14 cellular contexts compared by ENCODE assay signal in genomic region chr1:53324321-53324720, GRCh38. TPM values are rescaled to one million over a fixed set of nuclear protein-coding genes. Genes with fewer than 3 reads are reported as not detected.
DNase-seq lines count a peak whose midpoint lies in the region; ATAC-seq and TF ChIP-seq lines count a peak whose summit lies in the region.
"Had no signal": no experiment of that assay in that cellular context is flagged by ENCODE, and none has a peak within 500 bp of the region (broad histone marks: within the 10 kb centered on the region; RNA-seq: fewer than 3 reads in every experiment).

No MANE protein-coding gene starts in this region.

- TF ChIP-seq CTCF in PC-9 (conservative IDR thresholded peaks at IDR 0.05) (no peak), brain (conservative IDR thresholded peaks at IDR 0.05) (no peak), spleen (IDR thresholded peaks at IDR 0.05 in 8 of 11, conservative IDR thresholded peaks at IDR 0.05 in 3 of 11) (no peak), coronary artery (IDR thresholded peaks at IDR 0.05) (no peak)

- no peaks in the 10 kb centered on the region for H3K9me3 ChIP-seq in PC-9 (ENCODE audit: insufficient read depth, low read depth)
- no peaks in the 10 kb centered on the region for H3K9me3 ChIP-seq in spleen
- H3K9me3 ChIP-seq: SJCRH30 had no signal

- H3K27ac ChIP-seq in PC-9: no peak overlapping the region
- H3K27ac ChIP-seq in spleen: no peak overlapping the region
- no peak overlapping the region for H3K27ac ChIP-seq in coronary artery
- H3K27ac ChIP-seq: SJCRH30 had no signal

- H3K4me3 ChIP-seq in PC-9 (no peak overlapping the region), spleen (no peak overlapping the region), coronary artery (no peak overlapping the region)
- H3K4me3 ChIP-seq: SJCRH30 had no signal

- H3K27me3 ChIP-seq in PC-9 (ENCODE audit: insufficient read depth, low read depth) (no peaks in the 10 kb centered on the region), spleen (replicated peaks in 1 of 7) (no peaks in the 10 kb centered on the region)
- H3K27me3 ChIP-seq: SJCRH30 had no signal

- H3K4me1 ChIP-seq in PC-9 (replicated peaks; ENCODE audit: insufficient read depth) (peaks cover 17% of the 10 kb centered on the region), spleen (peaks cover 11 to 42% (median 32%) of the 10 kb centered on the region in 6 donors)
- H3K4me1 ChIP-seq: SJCRH30 had no signal

- H3K36me3 Mint-ChIP-seq in activated CD4-positive, alpha-beta T cell treated with anti-CD3 and anti-CD28 coated beads, Interleukin-2, amount 10 ng/mL, durations not matched to agents 24 days and 14 days (ENCODE audit: low read depth): peaks cover 44% of the 10 kb centered on the region
- H3K36me3 Mint-ChIP-seq in brain: peaks cover 25% of the 10 kb centered on the region
- H3K36me3 Mint-ChIP-seq: IgD-negative memory B cell had no signal

- WGBS in spleen, 5 donors: 95 to 98% (median 96%) methylated on average over 10 of the region's 10 CpGs

- POLR2A ChIA-PET in PC-9 (lab: Charles Lee; ENCODE audit: unreplicated experiment): no interaction called here

- no peaks in the 10 kb centered on the region for H4K20me1 ChIP-seq in PC-9 (ENCODE audit: insufficient read depth)

- no TSS peak for BruUV-seq in PC-9 (replicated peaks; lab: Mats Ljungman, UMichigan)

- DNase-seq in activated CD4-positive, alpha-beta T cell treated with anti-CD3 and anti-CD28 coated beads, Interleukin-2, amount 10 ng/mL, durations not matched to agents 24 days and 14 days: no peak
- no peak for DNase-seq in activated CD4-positive, alpha-beta T cell treated with anti-CD3 and anti-CD28 coated beads for 4 hours
- no peak for DNase-seq in PC-9
- peak; percentile 47 for DNase-seq in spleen
- DNase-seq in left lobe of liver (ENCODE audit: low spot score): no peak
- no peak for DNase-seq in NCI-H1417 (lab: John Stamatoyannopoulos, UW)
- no peak for DNase-seq in coronary artery (ENCODE audit: low spot score)
- DNase-seq: anterior cingulate cortex; COR-L47; SJCRH30; stimulated activated CD4-positive, alpha-beta T cell treated with anti-CD3 and anti-CD28 coated beads, Interleukin-12 subunit alpha, Interleukin-12 subunit beta, amount 100 ng/mL, for 4 hours had no signal

- no peaks in the 10 kb centered on the region for H3K27me3 Mint-ChIP-seq in activated CD4-positive, alpha-beta T cell treated with anti-CD3 and anti-CD28 coated beads, Interleukin-2, amount 10 ng/mL, durations not matched to agents 24 days and 14 days
- peaks cover 15% of the 10 kb centered on the region for H3K27me3 Mint-ChIP-seq in brain
- H3K27me3 Mint-ChIP-seq: IgD-negative memory B cell had no signal

- H3F3A ChIP-seq in PC-9 (ENCODE audit: insufficient read depth, low read depth): peaks cover 20% of the 10 kb centered on the region

- H3K4me2 ChIP-seq in PC-9: 0 out of 2 replicates have a peak overlapping the region, but pooled peaks have one; percentile 93

- ATAC-seq in left lobe of liver: no peak

- intact Hi-C loops in activated CD4-positive, alpha-beta T cell treated with anti-CD3 and anti-CD28 coated beads, Interleukin-2, amount 10 ng/mL, durations not matched to agents 24 days and 14 days (cut with micrococcal nuclease): no loop called here
- intact Hi-C loops in PC-9 (cut with micrococcal nuclease; ENCODE audit: unreplicated experiment) (no loop called here), spleen (cut with DNase I; ENCODE audit: low total_unique reads) (no loop called here)

- no peak overlapping the region for H2AFZ ChIP-seq in PC-9

- H3K4me1 Mint-ChIP-seq in activated CD4-positive, alpha-beta T cell treated with anti-CD3 and anti-CD28 coated beads, Interleukin-2, amount 10 ng/mL, durations not matched to agents 24 days and 14 days: peaks cover 36% of the 10 kb centered on the region
- H3K4me1 Mint-ChIP-seq in brain: peaks cover 75% of the 10 kb centered on the region

- peaks cover 54% of the 10 kb centered on the region for H3K79me2 ChIP-seq in PC-9 (ENCODE audit: low read depth)

- no peaks in the 10 kb centered on the region for H3K9me3 Mint-ChIP-seq in activated CD4-positive, alpha-beta T cell treated with anti-CD3 and anti-CD28 coated beads, Interleukin-2, amount 10 ng/mL, durations not matched to agents 24 days and 14 days
- peaks cover 0 to 7% (median 0%) of the 10 kb centered on the region in 5 experiments for H3K9me3 Mint-ChIP-seq in brain
- H3K9me3 Mint-ChIP-seq: IgD-negative memory B cell had no signal

- H3K4me3 Mint-ChIP-seq in activated CD4-positive, alpha-beta T cell treated with anti-CD3 and anti-CD28 coated beads, Interleukin-2, amount 10 ng/mL, durations not matched to agents 24 days and 14 days: peak overlapping the region; percentile 99
- H3K4me3 Mint-ChIP-seq in brain: peak overlapping the region; percentile 73 to 96 (median 94)

- no peaks in the 10 kb centered on the region for H3K9me2 ChIP-seq in PC-9 (ENCODE audit: insufficient read depth)

- peaks cover 21% of the 10 kb centered on the region for H3K36me3 ChIP-seq in PC-9 (ENCODE audit: low read depth)
- H3K36me3 ChIP-seq in spleen: peaks cover 0 to 40% (median 0%) of the 10 kb centered on the region in 6 donors
- H3K36me3 ChIP-seq: SJCRH30 had no signal

- no peak overlapping the region for H3K27ac Mint-ChIP-seq in activated CD4-positive, alpha-beta T cell treated with anti-CD3 and anti-CD28 coated beads, Interleukin-2, amount 10 ng/mL, durations not matched to agents 24 days and 14 days
- H3K27ac Mint-ChIP-seq in brain: peak overlapping the region; percentile 35 to 80 (median 74)
- H3K27ac Mint-ChIP-seq: progenitor cell of endocrine pancreas had no signal

- no peak for TF ChIP-seq POLR2A in spleen (IDR thresholded peaks at IDR 0.05)

- CTCF ChIA-PET in PC-9 (lab: Charles Lee): no interaction called here

RNA-seq across cellular contexts. Expression of gene LRP8, which starts 3.5 kb away (rescaled TPM):
- total RNA-seq in activated CD4-positive, alpha-beta T cell treated with anti-CD3 and anti-CD28 coated beads, Interleukin-2, amount 10 ng/mL, durations not matched to agents 24 days and 14 days: 76.8 and 81.6 TPM in 2 replicates
- total RNA-seq in PC-9 (2021): 62.1 and 85.3 TPM in 2 replicates
- 17.4 TPM for polyA plus RNA-seq in brain (ENCODE audit: insufficient read depth, low read depth, low replicate concordance)
- 10 to 100 TPM in 1 of 7 donors, 1 to 10 TPM in 6; 4.0 to 14.4 (median 8.0) TPM for total RNA-seq in spleen
- polyA plus RNA-seq in spleen: 1 to 10 TPM; 1.7 to 2.4 (median 2.0) TPM
- total RNA-seq in left lobe of liver: 0.33 TPM
